ENCODE assay signal across 12 cellular contexts in the genomic region with DNA sequence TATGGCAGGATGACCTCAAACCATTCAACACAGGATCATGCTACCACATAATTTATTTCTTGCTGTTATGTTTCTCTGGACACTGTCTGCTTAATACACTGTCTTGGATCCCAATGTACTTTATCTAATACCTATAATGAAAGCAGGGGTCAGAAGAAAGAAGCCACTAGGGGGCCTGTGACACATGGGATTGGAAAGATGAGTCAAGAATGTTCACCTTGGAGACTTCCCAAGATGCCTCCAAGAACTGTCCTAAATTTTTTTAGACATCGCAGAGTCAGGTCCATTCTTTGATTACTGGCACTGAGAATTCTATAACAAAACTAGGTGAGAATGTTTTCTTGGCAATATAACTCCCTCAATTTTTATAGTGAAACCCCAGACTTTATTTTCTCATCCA.
DNase-seq lines count a peak whose midpoint lies in the region; ATAC-seq and TF ChIP-seq lines count a peak whose summit lies in the region.
"Had no signal": no experiment of that assay in that cellular context is flagged by ENCODE, and none has a peak within 500 bp of the region (broad histone marks: within the 10 kb centered on the region; RNA-seq: fewer than 3 reads in every experiment).

No MANE protein-coding gene starts in this region.

- H3K9me3 ChIP-seq in endodermal cell (ENCODE audit: control insufficient read depth, low read length): no peaks in the 10 kb centered on the region

- H3K4me3 Mint-ChIP-seq in endodermal cell: no peak overlapping the region
- no peak overlapping the region for H3K4me3 Mint-ChIP-seq in activated naive CD8-positive, alpha-beta T cell treated with anti-CD3 and anti-CD28 coated beads for 36 hours
- no peak overlapping the region for H3K4me3 Mint-ChIP-seq in activated CD4-positive, alpha-beta memory T cell treated with anti-CD3 and anti-CD28 coated beads for 36 hours

- H3K9me3 Mint-ChIP-seq in endodermal cell: no peaks in the 10 kb centered on the region
- H3K9me3 Mint-ChIP-seq in activated naive CD8-positive, alpha-beta T cell treated with anti-CD3 and anti-CD28 coated beads for 36 hours: no peaks in the 10 kb centered on the region
- H3K9me3 Mint-ChIP-seq in activated CD4-positive, alpha-beta memory T cell treated with anti-CD3 and anti-CD28 coated beads for 36 hours: no peaks in the 10 kb centered on the region

- no peaks in the 10 kb centered on the region for H3K4me1 ChIP-seq in endodermal cell (ENCODE audit: control insufficient read depth, insufficient read depth, low read length)

- POLR2A ChIA-PET in activated CD4-positive, alpha-beta memory T cell treated with anti-CD3 and anti-CD28 coated beads for 36 hours (lab: Charles Lee): no interaction called here

- H3K9ac ChIP-seq in endodermal cell (ENCODE audit: extremely low read depth, low read length, poor library complexity, severe bottlenecking): no peak overlapping the region

- DNase-seq in Daoy (ENCODE audit: low read depth) (peak; percentile 21), LNCaP clone FGC (ENCODE audit: low read depth) (peak; percentile 23), endodermal cell (no peak), SIG-M5 (lab: John Stamatoyannopoulos, UW) (no peak)
- no peak for DNase-seq in activated naive CD8-positive, alpha-beta T cell treated with anti-CD3 and anti-CD28 coated beads for 36 hours
- no peak for DNase-seq in activated CD4-positive, alpha-beta memory T cell treated with anti-CD3 and anti-CD28 coated beads for 36 hours
- DNase-seq: activated CD8-positive, alpha-beta memory T cell treated with anti-CD3 and anti-CD28 coated beads, Interleukin-2, amount 50 U/mL, for 4 hours; hippocampal formation had no signal

- H3K4me3 ChIP-seq in LNCaP clone FGC (ENCODE audit: low read depth, low read length) (no peak overlapping the region), endodermal cell (ENCODE audit: low read length) (no peak overlapping the region)
- H3K4me3 ChIP-seq: cardiac muscle cell had no signal

- H3K27ac ChIP-seq in 22Rv1: no peak overlapping the region
- no peak overlapping the region for H3K27ac ChIP-seq in endodermal cell (ENCODE audit: low read depth, low read length)
- H3K27ac ChIP-seq: cardiac muscle cell had no signal

- H3K36me3 ChIP-seq in endodermal cell (ENCODE audit: control insufficient read depth, insufficient read depth, low read length): no peaks in the 10 kb centered on the region
- H3K36me3 ChIP-seq: cardiac muscle cell had no signal

- ATAC-seq in GM18861 (IDR thresholded peaks at IDR 0.05; ENCODE audit: unreplicated experiment): no peak
- ATAC-seq: Panc1 had no signal

- WGBS in endodermal cell (ENCODE audit: insufficient coverage in 1 of 2, insufficient read length in 1 of 2), 2 experiments: 94 to 100% methylated on average over 1 of the region's 1 CpG

- H3K27me3 ChIP-seq in endodermal cell (ENCODE audit: control insufficient read depth, insufficient read depth, low read length, poor library complexity, severe bottlenecking): peaks cover 13% of the 10 kb centered on the region
- H3K27me3 ChIP-seq: cardiac muscle cell had no signal

- no peak overlapping the region for H3K27ac Mint-ChIP-seq in endodermal cell
- no peak overlapping the region for H3K27ac Mint-ChIP-seq in activated naive CD8-positive, alpha-beta T cell treated with anti-CD3 and anti-CD28 coated beads for 36 hours
- no peak overlapping the region for H3K27ac Mint-ChIP-seq in activated CD4-positive, alpha-beta memory T cell treated with anti-CD3 and anti-CD28 coated beads for 36 hours

- CTCF ChIA-PET in activated CD4-positive, alpha-beta memory T cell treated with anti-CD3 and anti-CD28 coated beads for 36 hours (lab: Charles Lee): interaction anchor here (0.8 to 1.6 kb wide), 4 partner anchors 9 to 230 kb away, joined by 3 to 4 read pairs (median 4); no protein-coding TSS in a partner anchor

- H3K27me3 Mint-ChIP-seq in endodermal cell (ENCODE audit: insufficient read depth): peaks cover 11% of the 10 kb centered on the region
- H3K27me3 Mint-ChIP-seq in activated naive CD8-positive, alpha-beta T cell treated with anti-CD3 and anti-CD28 coated beads for 36 hours: peaks cover 37% of the 10 kb centered on the region
- peaks cover 6% of the 10 kb centered on the region for H3K27me3 Mint-ChIP-seq in activated CD4-positive, alpha-beta memory T cell treated with anti-CD3 and anti-CD28 coated beads for 36 hours

- peaks cover 8% of the 10 kb centered on the region for H3K4me1 Mint-ChIP-seq in endodermal cell
- no peaks in the 10 kb centered on the region for H3K4me1 Mint-ChIP-seq in activated naive CD8-positive, alpha-beta T cell treated with anti-CD3 and anti-CD28 coated beads for 36 hours
- no peaks in the 10 kb centered on the region for H3K4me1 Mint-ChIP-seq in activated CD4-positive, alpha-beta memory T cell treated with anti-CD3 and anti-CD28 coated beads for 36 hours (ENCODE audit: low read depth)

- TF ChIP-seq CTCF in 22Rv1 (IDR thresholded peaks at IDR 0.05) (peak; percentile 58), LNCaP clone FGC (IDR thresholded peaks at IDR 0.05; ENCODE audit: control insufficient read depth, extremely low read depth, insufficient read depth) (peak; percentile 52), endodermal cell (conservative IDR thresholded peaks at IDR 0.05) (peak; percentile 73)

- H3K36me3 Mint-ChIP-seq in endodermal cell (ENCODE audit: low read depth): no peaks in the 10 kb centered on the region
- H3K36me3 Mint-ChIP-seq in activated naive CD8-positive, alpha-beta T cell treated with anti-CD3 and anti-CD28 coated beads for 36 hours: no peaks in the 10 kb centered on the region
- H3K36me3 Mint-ChIP-seq in activated CD4-positive, alpha-beta memory T cell treated with anti-CD3 and anti-CD28 coated beads for 36 hours: no peaks in the 10 kb centered on the region

- intact Hi-C loops in activated CD4-positive, alpha-beta memory T cell treated with anti-CD3 and anti-CD28 coated beads for 36 hours (cut with micrococcal nuclease): loop anchor here (1.0 kb wide), 1 partner anchor 378 kb away; no protein-coding TSS in a partner anchor

Comparison
In these comparisons a context has a peak if more than half of its experiments do, and no peak if none do; other contexts are left out.
1. DNase-seq: peak in Daoy (single experiment) and LNCaP clone FGC (single experiment); none in endodermal cell (single experiment), SIG-M5 (single experiment), activated naive CD8-positive, alpha-beta T cell treated with anti-CD3 and anti-CD28 coated beads for 36 hours (single experiment) and activated CD4-positive, alpha-beta memory T cell treated with anti-CD3 and anti-CD28 coated beads for 36 hours (single experiment).
2. Peak in every context shown above with its lines, with median percentiles within 50 percentile points of each other: CTCF ChIP-seq.